ENCODE assay signal across 2 cellular contexts in the genomic region with DNA sequence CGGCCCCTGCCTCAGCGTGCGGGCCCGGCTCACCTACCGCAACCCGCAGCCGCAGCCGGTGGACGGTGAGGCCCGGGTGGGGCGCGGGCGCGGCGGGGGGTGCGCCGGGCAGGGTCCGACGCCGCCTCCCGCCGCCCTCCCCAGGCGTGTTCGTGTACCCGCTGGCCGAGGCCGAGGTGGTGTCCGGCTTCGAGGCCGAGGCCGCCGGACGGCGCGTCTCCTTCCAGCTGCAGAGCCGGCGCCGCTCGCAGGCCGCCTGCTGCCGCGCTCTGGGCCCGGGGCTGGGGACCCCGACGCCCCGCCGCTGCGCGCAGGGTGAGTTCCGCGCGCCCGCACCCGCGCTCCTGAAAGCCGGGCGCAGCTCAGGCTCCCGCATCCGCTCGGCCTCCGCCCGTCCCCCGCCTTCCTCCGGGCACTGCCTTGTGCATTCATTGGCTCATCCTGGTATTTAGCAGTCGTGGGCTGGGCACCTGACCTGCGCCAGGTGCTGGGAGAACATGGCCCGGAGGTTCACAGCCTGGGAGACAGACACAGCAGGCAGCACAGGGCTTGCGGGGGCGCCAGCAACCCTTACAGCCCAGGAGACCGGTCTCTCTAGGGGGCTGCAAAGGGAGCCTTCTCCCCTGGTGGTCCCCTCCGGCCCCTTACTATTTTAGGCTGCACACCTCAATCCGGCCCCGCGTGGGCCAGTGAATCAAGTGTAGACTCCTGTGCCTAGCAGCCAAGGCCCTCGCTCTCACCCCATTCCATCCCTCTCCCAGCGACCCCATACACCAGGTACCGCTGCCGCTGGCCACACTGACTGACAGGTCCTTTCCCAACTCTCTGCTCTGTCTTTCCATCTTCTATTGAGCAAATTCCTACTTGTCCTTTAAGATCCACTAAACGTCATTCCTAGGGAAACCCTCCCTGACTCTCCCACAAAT.
TF ChIP-seq lines count a peak whose summit lies in the region.

No MANE protein-coding gene starts in this region.

TF ChIP-seq in A549, 52 proteins besides CTCF, POLR2A, EP300 and RAD21:
- TF ChIP-seq FOXS1 (CRISPR knock-in tag; IDR thresholded peaks at IDR 0.05) (no peak), BCL3 (IDR thresholded peaks at IDR 0.05) (no peak), FOSB (CRISPR knock-in tag; IDR thresholded peaks at IDR 0.05) (no peak)
- TF ChIP-seq, protein P1, sequence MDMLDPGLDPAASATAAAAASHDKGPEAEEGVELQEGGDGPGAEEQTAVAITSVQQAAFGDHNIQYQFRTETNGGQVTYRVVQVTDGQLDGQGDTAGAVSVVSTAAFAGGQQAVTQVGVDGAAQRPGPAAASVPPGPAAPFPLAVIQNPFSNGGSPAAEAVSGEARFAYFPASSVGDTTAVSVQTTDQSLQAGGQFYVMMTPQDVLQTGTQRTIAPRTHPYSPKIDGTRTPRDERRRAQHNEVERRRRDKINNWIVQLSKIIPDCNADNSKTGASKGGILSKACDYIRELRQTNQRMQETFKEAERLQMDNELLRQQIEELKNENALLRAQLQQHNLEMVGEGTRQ (IDR thresholded peaks at IDR 0.05), result no peak
- TF ChIP-seq, protein P2, sequence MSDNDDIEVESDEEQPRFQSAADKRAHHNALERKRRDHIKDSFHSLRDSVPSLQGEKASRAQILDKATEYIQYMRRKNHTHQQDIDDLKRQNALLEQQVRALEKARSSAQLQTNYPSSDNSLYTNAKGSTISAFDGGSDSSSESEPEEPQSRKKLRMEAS (IDR thresholded peaks at IDR 0.05), result no peak

TF ChIP-seq in HCT116, 20 proteins besides CTCF, POLR2A, EP300 and RAD21:
- no peak for TF ChIP-seq YY1 (IDR thresholded peaks at IDR 0.05; ENCODE audit: extremely low read depth, insufficient replicate concordance, low read depth, low read length)
- TF ChIP-seq ZNF274 (IDR thresholded peaks at IDR 0.05; ENCODE audit: low read depth, low read length), result no peak
- TF ChIP-seq ZBTB33 (IDR thresholded peaks at IDR 0.05; ENCODE audit: extremely low read depth, insufficient replicate concordance, low read length), result no peak
- TF ChIP-seq JUND (IDR thresholded peaks at IDR 0.05), result no peak
- TF ChIP-seq POLR2AphosphoS5 (IDR thresholded peaks at IDR 0.05; ENCODE audit: low read depth, low read length), result no peak
- TF ChIP-seq, protein P3, sequence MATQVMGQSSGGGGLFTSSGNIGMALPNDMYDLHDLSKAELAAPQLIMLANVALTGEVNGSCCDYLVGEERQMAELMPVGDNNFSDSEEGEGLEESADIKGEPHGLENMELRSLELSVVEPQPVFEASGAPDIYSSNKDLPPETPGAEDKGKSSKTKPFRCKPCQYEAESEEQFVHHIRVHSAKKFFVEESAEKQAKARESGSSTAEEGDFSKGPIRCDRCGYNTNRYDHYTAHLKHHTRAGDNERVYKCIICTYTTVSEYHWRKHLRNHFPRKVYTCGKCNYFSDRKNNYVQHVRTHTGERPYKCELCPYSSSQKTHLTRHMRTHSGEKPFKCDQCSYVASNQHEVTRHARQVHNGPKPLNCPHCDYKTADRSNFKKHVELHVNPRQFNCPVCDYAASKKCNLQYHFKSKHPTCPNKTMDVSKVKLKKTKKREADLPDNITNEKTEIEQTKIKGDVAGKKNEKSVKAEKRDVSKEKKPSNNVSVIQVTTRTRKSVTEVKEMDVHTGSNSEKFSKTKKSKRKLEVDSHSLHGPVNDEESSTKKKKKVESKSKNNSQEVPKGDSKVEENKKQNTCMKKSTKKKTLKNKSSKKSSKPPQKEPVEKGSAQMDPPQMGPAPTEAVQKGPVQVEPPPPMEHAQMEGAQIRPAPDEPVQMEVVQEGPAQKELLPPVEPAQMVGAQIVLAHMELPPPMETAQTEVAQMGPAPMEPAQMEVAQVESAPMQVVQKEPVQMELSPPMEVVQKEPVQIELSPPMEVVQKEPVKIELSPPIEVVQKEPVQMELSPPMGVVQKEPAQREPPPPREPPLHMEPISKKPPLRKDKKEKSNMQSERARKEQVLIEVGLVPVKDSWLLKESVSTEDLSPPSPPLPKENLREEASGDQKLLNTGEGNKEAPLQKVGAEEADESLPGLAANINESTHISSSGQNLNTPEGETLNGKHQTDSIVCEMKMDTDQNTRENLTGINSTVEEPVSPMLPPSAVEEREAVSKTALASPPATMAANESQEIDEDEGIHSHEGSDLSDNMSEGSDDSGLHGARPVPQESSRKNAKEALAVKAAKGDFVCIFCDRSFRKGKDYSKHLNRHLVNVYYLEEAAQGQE (IDR thresholded peaks at IDR 0.05; ENCODE audit: low read depth), result no peak
- TF ChIP-seq EGR1 (IDR thresholded peaks at IDR 0.05; ENCODE audit: low read depth), result no peak
- TF ChIP-seq SRF (IDR thresholded peaks at IDR 0.05; ENCODE audit: low read depth), result no peak
- no peak for TF ChIP-seq ATF3 (IDR thresholded peaks at IDR 0.05)
- no peak for TF ChIP-seq EZH2 (IDR thresholded peaks at IDR 0.05)
- TF ChIP-seq ELF1 (IDR thresholded peaks at IDR 0.05; ENCODE audit: borderline replicate concordance, low read depth), result no peak
- no peak for TF ChIP-seq EZH2phosphoT487 (IDR thresholded peaks at IDR 0.05; ENCODE audit: borderline replicate concordance)
- no peak for TF ChIP-seq SP1 (IDR thresholded peaks at IDR 0.05; ENCODE audit: low read depth)
- no peak for TF ChIP-seq FOSL1 (IDR thresholded peaks at IDR 0.05; ENCODE audit: low read depth)
- TF ChIP-seq CEBPB (IDR thresholded peaks at IDR 0.05; ENCODE audit: low read depth), result no peak
- no peak for TF ChIP-seq SIN3A (IDR thresholded peaks at IDR 0.05; ENCODE audit: low read depth)
- no peak for TF ChIP-seq CBX3 (IDR thresholded peaks at IDR 0.05; ENCODE audit: low read depth)
- TF ChIP-seq TCF7L2 (IDR thresholded peaks at IDR 0.05; ENCODE audit: borderline replicate concordance, extremely low read depth, insufficient read depth, insufficient read length), result no peak
- TF ChIP-seq, protein P2 (IDR thresholded peaks at IDR 0.05), result no peak
- TF ChIP-seq ZFX (IDR thresholded peaks at IDR 0.05), result no peak
